2 cellular contexts compared by ENCODE assay signal in the genomic region with DNA sequence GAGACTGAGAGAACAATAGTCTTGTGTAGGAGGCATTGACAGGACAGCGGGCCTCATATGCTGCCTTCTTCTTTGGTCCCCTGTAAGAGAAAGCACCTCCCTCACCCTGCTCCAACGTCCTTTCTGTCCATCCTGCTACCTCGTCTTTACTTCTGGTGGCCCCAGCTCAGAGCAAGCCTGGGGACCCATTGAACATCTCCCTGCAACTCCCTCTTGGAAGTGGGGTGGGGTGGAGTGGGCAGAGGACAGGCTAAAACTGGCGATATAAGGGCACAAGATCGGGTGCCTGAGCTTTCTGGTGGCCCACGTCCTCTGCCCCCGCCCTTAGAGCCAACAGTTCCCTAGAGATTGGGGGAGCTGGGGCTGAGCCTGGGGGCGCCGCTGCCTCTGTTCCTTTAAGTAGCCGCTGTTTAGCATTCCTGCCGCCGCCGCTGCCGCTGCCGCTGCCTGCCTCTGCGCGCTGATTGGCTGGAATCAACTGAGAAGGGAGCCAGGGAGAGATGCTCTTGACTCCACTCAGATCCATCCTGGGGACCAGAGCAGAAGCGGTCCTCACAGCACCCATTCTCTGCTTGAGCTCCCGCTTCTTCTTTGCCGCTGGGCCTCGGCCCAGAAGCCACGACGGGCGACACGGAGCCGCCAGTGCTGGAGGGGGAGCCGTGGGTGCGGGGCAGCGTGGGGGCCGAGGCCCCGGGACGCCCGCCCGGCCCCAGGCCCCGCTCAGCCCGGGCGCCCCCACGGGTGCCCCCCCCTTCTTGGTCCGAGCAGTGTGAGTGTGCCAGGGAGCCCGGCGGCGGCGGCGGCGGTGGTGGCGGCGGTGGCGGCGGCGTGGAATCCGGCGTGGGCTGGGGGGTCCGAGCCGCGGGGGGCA.
TF ChIP-seq lines count a peak whose summit lies in the region.

Gene DLG3 (plus strand): TSS at position 510 of the 871 bp plus-strand sequence. CDS start 367 bp downstream, outside the sequence.

TF ChIP-seq in SK-N-SH, 30 proteins besides CTCF, POLR2A, EP300 and RAD21 (continued from another document):
- TF ChIP-seq, protein P1, sequence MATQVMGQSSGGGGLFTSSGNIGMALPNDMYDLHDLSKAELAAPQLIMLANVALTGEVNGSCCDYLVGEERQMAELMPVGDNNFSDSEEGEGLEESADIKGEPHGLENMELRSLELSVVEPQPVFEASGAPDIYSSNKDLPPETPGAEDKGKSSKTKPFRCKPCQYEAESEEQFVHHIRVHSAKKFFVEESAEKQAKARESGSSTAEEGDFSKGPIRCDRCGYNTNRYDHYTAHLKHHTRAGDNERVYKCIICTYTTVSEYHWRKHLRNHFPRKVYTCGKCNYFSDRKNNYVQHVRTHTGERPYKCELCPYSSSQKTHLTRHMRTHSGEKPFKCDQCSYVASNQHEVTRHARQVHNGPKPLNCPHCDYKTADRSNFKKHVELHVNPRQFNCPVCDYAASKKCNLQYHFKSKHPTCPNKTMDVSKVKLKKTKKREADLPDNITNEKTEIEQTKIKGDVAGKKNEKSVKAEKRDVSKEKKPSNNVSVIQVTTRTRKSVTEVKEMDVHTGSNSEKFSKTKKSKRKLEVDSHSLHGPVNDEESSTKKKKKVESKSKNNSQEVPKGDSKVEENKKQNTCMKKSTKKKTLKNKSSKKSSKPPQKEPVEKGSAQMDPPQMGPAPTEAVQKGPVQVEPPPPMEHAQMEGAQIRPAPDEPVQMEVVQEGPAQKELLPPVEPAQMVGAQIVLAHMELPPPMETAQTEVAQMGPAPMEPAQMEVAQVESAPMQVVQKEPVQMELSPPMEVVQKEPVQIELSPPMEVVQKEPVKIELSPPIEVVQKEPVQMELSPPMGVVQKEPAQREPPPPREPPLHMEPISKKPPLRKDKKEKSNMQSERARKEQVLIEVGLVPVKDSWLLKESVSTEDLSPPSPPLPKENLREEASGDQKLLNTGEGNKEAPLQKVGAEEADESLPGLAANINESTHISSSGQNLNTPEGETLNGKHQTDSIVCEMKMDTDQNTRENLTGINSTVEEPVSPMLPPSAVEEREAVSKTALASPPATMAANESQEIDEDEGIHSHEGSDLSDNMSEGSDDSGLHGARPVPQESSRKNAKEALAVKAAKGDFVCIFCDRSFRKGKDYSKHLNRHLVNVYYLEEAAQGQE (IDR thresholded peaks at IDR 0.05; ENCODE audit: low read depth, low read length): no peak
- TF ChIP-seq, protein P2, sequence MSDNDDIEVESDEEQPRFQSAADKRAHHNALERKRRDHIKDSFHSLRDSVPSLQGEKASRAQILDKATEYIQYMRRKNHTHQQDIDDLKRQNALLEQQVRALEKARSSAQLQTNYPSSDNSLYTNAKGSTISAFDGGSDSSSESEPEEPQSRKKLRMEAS (IDR thresholded peaks at IDR 0.05; ENCODE audit: low read depth): 0 out of 2 replicates have a peak, but pooled peaks have one; percentile 23

TF ChIP-seq in endothelial cell of umbilical vein, 7 proteins besides CTCF, POLR2A, EP300 and RAD21:
- TF ChIP-seq MYC (IDR thresholded peaks at IDR 0.05; ENCODE audit: low read depth, low read length) (no peak), EZH2 (IDR thresholded peaks at IDR 0.05; ENCODE audit: borderline replicate concordance, low read depth, low read length, severe bottlenecking) (no peak), GATA2 (IDR thresholded peaks at IDR 0.05; ENCODE audit: insufficient read depth, insufficient read length, low read depth, low read length) (no peak), JUN (IDR thresholded peaks at IDR 0.05; ENCODE audit: borderline replicate concordance, insufficient read depth, insufficient read length, low read depth) (no peak), FOS (IDR thresholded peaks at IDR 0.05; ENCODE audit: borderline replicate concordance, insufficient read depth, low read length) (no peak), POLR2AphosphoS5 (IDR thresholded peaks at IDR 0.05; ENCODE audit: insufficient read depth, low read depth, low read length) (no peak)
- TF ChIP-seq, protein P2 (IDR thresholded peaks at IDR 0.05; ENCODE audit: insufficient read depth, insufficient read length): no peak
